ENCODE assay signal across 11 cellular contexts in the genomic region with DNA sequence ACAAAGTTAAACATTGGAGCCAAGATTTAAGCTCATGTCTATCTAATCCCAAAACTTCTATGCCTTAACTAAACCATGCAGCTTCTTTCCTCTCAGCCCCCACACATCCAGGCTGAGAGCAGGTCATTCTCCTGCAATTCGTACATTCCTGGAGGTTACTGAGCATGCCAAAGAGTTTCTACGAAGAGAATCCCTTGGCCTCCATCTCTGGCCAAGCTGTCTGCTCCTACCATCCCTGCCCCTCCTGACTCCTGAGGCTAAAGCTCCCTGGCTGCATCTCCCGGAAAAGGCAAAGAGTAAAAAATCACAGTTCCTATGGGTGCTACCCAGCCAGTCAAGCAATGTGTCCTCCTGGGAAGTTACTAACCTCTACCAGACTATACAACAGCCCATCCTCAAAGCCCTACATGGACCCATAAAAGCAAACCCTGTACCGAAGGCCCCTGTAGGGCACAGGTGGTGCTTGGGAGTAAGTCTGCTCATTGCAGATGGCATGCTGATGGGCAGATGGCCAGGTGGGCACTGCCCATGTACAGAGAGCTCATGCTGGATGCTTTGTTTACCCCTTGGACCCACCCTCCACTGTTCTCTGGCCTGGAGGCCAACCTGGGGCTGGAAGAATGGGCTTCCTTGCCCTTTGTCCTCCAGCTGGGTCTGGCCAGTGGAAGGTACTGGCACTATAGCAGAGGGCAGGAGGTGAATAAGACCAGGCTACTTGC.
DNase-seq lines count a peak whose midpoint lies in the region; ATAC-seq and TF ChIP-seq lines count a peak whose summit lies in the region.
"Had no signal": no experiment of that assay in that cellular context is flagged by ENCODE, and none has a peak within 500 bp of the region (broad histone marks: within the 10 kb centered on the region; RNA-seq: fewer than 3 reads in every experiment).

No MANE protein-coding gene starts in this region.

- intact Hi-C loops in heart left ventricle (cut with DNase I) = no loop called here
- intact Hi-C loops in Right ventricle myocardium inferior (cut with DNase I) = loop anchor here (5.0 to 10.0 kb wide), 2 partner anchors 60 to 127 kb away; no protein-coding TSS in a partner anchor

- 75 to 88% (median 82%) methylated on average over 4 of the region's 4 CpGs for WGBS in heart left ventricle, 4 donors

- H3K27me3 ChIP-seq in heart left ventricle = no peaks in the 10 kb centered on the region
- H3K27me3 ChIP-seq: testis had no signal

- no peak overlapping the region for H3K4me3 ChIP-seq in heart left ventricle
- H3K4me3 ChIP-seq: testis had no signal

- peaks cover 2 to 35% (median 16%) of the 10 kb centered on the region in 12 donors for H3K4me1 ChIP-seq in heart left ventricle
- H3K4me1 ChIP-seq: testis had no signal

- no peak for TF ChIP-seq POLR2A in heart left ventricle (IDR thresholded peaks at IDR 0.05)

- TF ChIP-seq CTCF in heart left ventricle (IDR thresholded peaks at IDR 0.05) = no peak

- H3K27ac ChIP-seq in heart left ventricle = peak overlapping the region in 7 of 12 donors; percentile 8 to 77 (median 52)
- H3K27ac ChIP-seq: testis had no signal

- ATAC-seq in heart left ventricle (no peak), Right ventricle myocardium inferior (no peak), HG02938 (IDR thresholded peaks at IDR 0.05; ENCODE audit: unreplicated experiment) (no peak), GM21526 (IDR thresholded peaks at IDR 0.05; ENCODE audit: low FRiP score, unreplicated experiment) (no peak)
- ATAC-seq: activated CD8-positive, alpha-beta T cell treated with anti-CD3 and anti-CD28 coated beads, Interleukin-2, amount 10 ng/mL, durations not matched to agents 7 days and 5 days had no signal

- no peaks in the 10 kb centered on the region for H3K36me3 ChIP-seq in heart left ventricle

- DNase-seq in heart left ventricle = no peak
- no peak for DNase-seq in Right ventricle myocardium inferior (ENCODE audit: missing footprints)
- DNase-seq in amniotic epithelial cell (ENCODE audit: low read depth) = peak; percentile 80
- peak; percentile 64 for DNase-seq in left kidney (ENCODE audit: low read depth, low spot score)
- DNase-seq in ureter (ENCODE audit: low spot score) = peak; percentile 33
- no peak for DNase-seq in GM19240 (ENCODE audit: insufficient read length, low spot score)
- DNase-seq: activated CD8-positive, alpha-beta T cell treated with anti-CD3 and anti-CD28 coated beads, Interleukin-2, amount 10 ng/mL, durations not matched to agents 7 days and 5 days; immature natural killer cell had no signal

- no peaks in the 10 kb centered on the region for H3K9me3 ChIP-seq in heart left ventricle
- H3K9me3 ChIP-seq: testis had no signal

Comparison
In these comparisons a context has a peak if more than half of its experiments do, and no peak if none do; other contexts are left out.
1. DNase-seq: peak in amniotic epithelial cell (single experiment), left kidney (single experiment) and ureter (single experiment); none in heart left ventricle (0 of 5), Right ventricle myocardium inferior (single experiment) and GM19240 (single experiment).